ENCODE assay signal across 9 cellular contexts in genomic region chr14:77377502-77377844, GRCh38. TPM values are rescaled to one million over a fixed set of nuclear protein-coding genes. Genes with fewer than 3 reads are reported as not detected.
DNase-seq lines count a peak whose midpoint lies in the region; ATAC-seq and TF ChIP-seq lines count a peak whose summit lies in the region.
"Had no signal": no experiment of that assay in that cellular context is flagged by ENCODE, and none has a peak within 500 bp of the region (broad histone marks: within the 10 kb centered on the region; RNA-seq: fewer than 3 reads in every experiment).

No MANE protein-coding gene starts in this region.

- H3K27me3 Mint-ChIP-seq in CD4-positive, alpha-beta memory T cell, result no peaks in the 10 kb centered on the region
- H3K27me3 Mint-ChIP-seq in activated T-helper 1 cell treated with anti-CD3 and anti-CD28 coated beads, Interleukin-12 subunit alpha, Interleukin-12 subunit beta, Interleukin-2, Interleukin-4 antibody, amounts not matched to agents 30 ng/mL and 10 ng/mL and 1 ng/mL, durations not matched to agents 14 hours and 24 hours and 36 hours (ENCODE audit: insufficient read depth), result peaks cover 10% of the 10 kb centered on the region

- peak overlapping the region; percentile 97 for H2AFZ ChIP-seq in neuronal stem cell (ENCODE audit: low read length)

- no peaks in the 10 kb centered on the region for H3K36me3 ChIP-seq in CD4-positive, alpha-beta memory T cell (ENCODE audit: insufficient read depth, low read length)
- H3K36me3 ChIP-seq in neuronal stem cell (replicated peaks in 1 of 2; ENCODE audit: control insufficient read depth in 2 of 2, insufficient read depth in 2 of 2, low read length in 2 of 2), result peaks cover 0 to 3% of the 10 kb centered on the region in 2 donors

- no peak overlapping the region for H3K18ac ChIP-seq in neuronal stem cell (ENCODE audit: low read length)

- no peak overlapping the region for H2BK5ac ChIP-seq in neuronal stem cell (ENCODE audit: low read length)

- peak overlapping the region; percentile 74 for H3K27ac ChIP-seq in CD4-positive, alpha-beta memory T cell (ENCODE audit: low read depth, low read length)
- H3K27ac ChIP-seq in epithelial cell of prostate (peak overlapping the region; percentile 69), neuronal stem cell (replicated peaks; ENCODE audit: low read length) (no peak overlapping the region)

- no peak for TF ChIP-seq CTCF in LNCaP clone FGC (IDR thresholded peaks at IDR 0.05; ENCODE audit: control insufficient read depth, extremely low read depth, insufficient read depth)

- H3K23ac ChIP-seq in neuronal stem cell (ENCODE audit: low read depth, low read length, poor library complexity), result no peak overlapping the region

- peaks cover 3% of the 10 kb centered on the region for H3K79me1 ChIP-seq in neuronal stem cell (ENCODE audit: low read depth, low read length)

- no peak overlapping the region for H3K9ac ChIP-seq in neuronal stem cell (ENCODE audit: low read depth, low read length, poor library complexity)

- H4K8ac ChIP-seq in neuronal stem cell (ENCODE audit: low read depth, low read length), result no peak overlapping the region

- no peak overlapping the region for H2BK12ac ChIP-seq in neuronal stem cell (ENCODE audit: low read length)

- no peak overlapping the region for H2AK5ac ChIP-seq in neuronal stem cell (ENCODE audit: low read depth, low read length)

- H2BK15ac ChIP-seq in neuronal stem cell (ENCODE audit: low read length), result no peak overlapping the region

- H3K4me1 Mint-ChIP-seq in CD4-positive, alpha-beta memory T cell, result peaks cover 29 to 39% (median 33%) of the 10 kb centered on the region in 4 donors
- H3K4me1 Mint-ChIP-seq in activated T-helper 1 cell treated with anti-CD3 and anti-CD28 coated beads, Interleukin-12 subunit alpha, Interleukin-12 subunit beta, Interleukin-2, Interleukin-4 antibody, amounts not matched to agents 30 ng/mL and 10 ng/mL and 1 ng/mL, durations not matched to agents 14 hours and 24 hours and 36 hours (ENCODE audit: low read depth), result peaks cover 35% of the 10 kb centered on the region

- CTCF ChIA-PET in CD4-positive, alpha-beta memory T cell (lab: Charles Lee; ENCODE audit: partially characterized antibody), result interaction anchor here (0.9 to 2.5 kb wide), 6 partner anchors 52 to 329 kb away, joined by 3 to 11 read pairs (median 7); partner anchors contain the start of genes AHSA1, GSTZ1, POMT2 and VIPAS39

- H3K36me3 Mint-ChIP-seq in CD4-positive, alpha-beta memory T cell, result peaks cover 0 to 3% of the 10 kb centered on the region in 2 donors
- H3K36me3 Mint-ChIP-seq in activated T-helper 1 cell treated with anti-CD3 and anti-CD28 coated beads, Interleukin-12 subunit alpha, Interleukin-12 subunit beta, Interleukin-2, Interleukin-4 antibody, amounts not matched to agents 30 ng/mL and 10 ng/mL and 1 ng/mL, durations not matched to agents 14 hours and 24 hours and 36 hours (ENCODE audit: low read depth), result peaks cover 12% of the 10 kb centered on the region

- DNase-seq in CD4-positive, alpha-beta memory T cell, result no peak
- DNase-seq in LNCaP clone FGC (ENCODE audit: low read depth), result no peak
- no peak for DNase-seq in epithelial cell of prostate (ENCODE audit: low read depth, low spot score)
- no peak for DNase-seq in neuronal stem cell (ENCODE audit: low spot score)
- DNase-seq in NCI-H446 (lab: John Stamatoyannopoulos, UW), result no peak
- no peak for DNase-seq in stimulated activated CD4-positive, alpha-beta T cell treated with anti-CD3 and anti-CD28 coated beads, Interleukin-2, amount 100 ng/mL, for 24 hours
- no peak for DNase-seq in activated T-helper 1 cell treated with anti-CD3 and anti-CD28 coated beads, Interleukin-12 subunit alpha, Interleukin-12 subunit beta, Interleukin-2, Interleukin-4 antibody, amounts not matched to agents 30 ng/mL and 10 ng/mL and 1 ng/mL, durations not matched to agents 14 hours and 24 hours and 36 hours (ENCODE audit: low spot score)

- POLR2A ChIA-PET in CD4-positive, alpha-beta memory T cell (lab: Charles Lee; ENCODE audit: partially characterized antibody), result interaction anchor here (0.6 to 1.9 kb wide), 14 partner anchors 17 to 449 kb away, joined by 3 to 29 read pairs (median 3); partner anchors contain the start of genes AHSA1, ALKBH1, CIPC and GSTZ1

- intact Hi-C loops in CD4-positive, alpha-beta memory T cell (cut with micrococcal nuclease), result loop anchor here (1.0 to 10.0 kb wide), 6 partner anchors 56 to 565 kb away; partner anchors contain the start of genes ALKBH1, ANGEL1, GSTZ1 and SLIRP
- intact Hi-C loops in activated T-helper 1 cell treated with anti-CD3 and anti-CD28 coated beads, Interleukin-12 subunit alpha, Interleukin-12 subunit beta, Interleukin-2, Interleukin-4 antibody, amounts not matched to agents 30 ng/mL and 10 ng/mL and 1 ng/mL, durations not matched to agents 14 hours and 24 hours and 36 hours (cut with micrococcal nuclease), result loop anchor here (1.0 to 10.0 kb wide), 11 partner anchors 56 to 1225 kb away; partner anchors contain the start of genes ALKBH1, ANGEL1, CIPC and GPATCH2L

- no peak overlapping the region for H2BK120ac ChIP-seq in neuronal stem cell (ENCODE audit: low read depth, low read length)

- H3K9me3 Mint-ChIP-seq in CD4-positive, alpha-beta memory T cell, result no peaks in the 10 kb centered on the region
- peaks cover 4% of the 10 kb centered on the region for H3K9me3 Mint-ChIP-seq in activated T-helper 1 cell treated with anti-CD3 and anti-CD28 coated beads, Interleukin-12 subunit alpha, Interleukin-12 subunit beta, Interleukin-2, Interleukin-4 antibody, amounts not matched to agents 30 ng/mL and 10 ng/mL and 1 ng/mL, durations not matched to agents 14 hours and 24 hours and 36 hours

- H3K27me3 ChIP-seq in CD4-positive, alpha-beta memory T cell (ENCODE audit: insufficient read depth, low read length), result no peaks in the 10 kb centered on the region
- no peaks in the 10 kb centered on the region for H3K27me3 ChIP-seq in neuronal stem cell (ENCODE audit: control insufficient read depth in 3 of 3, insufficient read depth in 3 of 3, low read depth in 1 of 3, low read length in 3 of 3)

- H3K4me2 ChIP-seq in neuronal stem cell (ENCODE audit: insufficient read depth, low read length, poor library complexity, severe bottlenecking), result peak overlapping the region; percentile 63

- no peak overlapping the region for H3K4me3 Mint-ChIP-seq in CD4-positive, alpha-beta memory T cell
- no peak overlapping the region for H3K4me3 Mint-ChIP-seq in activated T-helper 1 cell treated with anti-CD3 and anti-CD28 coated beads, Interleukin-12 subunit alpha, Interleukin-12 subunit beta, Interleukin-2, Interleukin-4 antibody, amounts not matched to agents 30 ng/mL and 10 ng/mL and 1 ng/mL, durations not matched to agents 14 hours and 24 hours and 36 hours
- H3K4me3 Mint-ChIP-seq: neural crest cell had no signal

- ATAC-seq in GM18858 (IDR thresholded peaks at IDR 0.05; ENCODE audit: unreplicated experiment), result no peak

- no peaks in the 10 kb centered on the region for H3K9me3 ChIP-seq in CD4-positive, alpha-beta memory T cell (ENCODE audit: control insufficient read depth in 1 of 2, low read length in 2 of 2)
- no peaks in the 10 kb centered on the region for H3K9me3 ChIP-seq in neuronal stem cell (replicated peaks in 1 of 2; ENCODE audit: control insufficient read depth in 2 of 2, insufficient read depth in 1 of 2, low read depth in 1 of 2, low read length in 2 of 2)

- peaks cover 41% of the 10 kb centered on the region for H3K4me1 ChIP-seq in CD4-positive, alpha-beta memory T cell (ENCODE audit: insufficient read depth, low read length)
- peaks cover 9 to 13% of the 10 kb centered on the region in 2 donors for H3K4me1 ChIP-seq in neuronal stem cell (ENCODE audit: control insufficient read depth in 2 of 2, insufficient read depth in 1 of 2, low read depth in 1 of 2, low read length in 2 of 2)

- peak overlapping the region; percentile 94 to 97 for H3K4me3 ChIP-seq in CD4-positive, alpha-beta memory T cell (ENCODE audit: low read length in 2 of 2)
- H3K4me3 ChIP-seq in LNCaP clone FGC (ENCODE audit: low read depth, low read length) (peak overlapping the region; percentile 87), neuronal stem cell (ENCODE audit: low read length in 2 of 2) (peak overlapping the region; percentile 90 to 97)

- H3K4ac ChIP-seq in neuronal stem cell (ENCODE audit: low read length), result no peak overlapping the region

- no peak overlapping the region for H3K14ac ChIP-seq in neuronal stem cell (ENCODE audit: low read length)

- H4K91ac ChIP-seq in neuronal stem cell (ENCODE audit: low read depth, low read length, poor library complexity), result no peak overlapping the region

- H3K27ac Mint-ChIP-seq in CD4-positive, alpha-beta memory T cell, result no peak overlapping the region
- H3K27ac Mint-ChIP-seq in activated T-helper 1 cell treated with anti-CD3 and anti-CD28 coated beads, Interleukin-12 subunit alpha, Interleukin-12 subunit beta, Interleukin-2, Interleukin-4 antibody, amounts not matched to agents 30 ng/mL and 10 ng/mL and 1 ng/mL, durations not matched to agents 14 hours and 24 hours and 36 hours, result no peak overlapping the region

- no CpG with 5 or more reads among the region's 10 CpGs for WGBS in neuronal stem cell (ENCODE audit: extremely low coverage in 2 of 2, insufficient read length in 2 of 2, insufficient replicate concordance in 1 of 2), 2 donors

RNA-seq across cellular contexts. Expression of gene SAMD15, which starts 0.3 kb away (rescaled TPM):
- under 1 TPM; 0.11 to 0.38 TPM for total RNA-seq in CD4-positive, alpha-beta memory T cell
- polyA plus RNA-seq in CD4-positive, alpha-beta memory T cell, result not detected
- polyA plus RNA-seq in neuronal stem cell (2013, experiment 1 of 2), result 0.92 TPM
- polyA plus RNA-seq in neuronal stem cell (2013, experiment 2 of 2), result 0.82 TPM
- total RNA-seq in activated T-helper 1 cell treated with anti-CD3 and anti-CD28 coated beads, Interleukin-12 subunit alpha, Interleukin-12 subunit beta, Interleukin-2, Interleukin-4 antibody, amounts not matched to agents 30 ng/mL and 10 ng/mL and 1 ng/mL, durations not matched to agents 14 hours and 24 hours and 36 hours, result 0.29 and 1.1 TPM in 2 replicates

RNA-seq across cellular contexts. Expression of gene TMED8, which starts 0.6 kb away (rescaled TPM):
- 1 to 10 TPM; 8.3 to 8.6 TPM for total RNA-seq in CD4-positive, alpha-beta memory T cell
- polyA plus RNA-seq in CD4-positive, alpha-beta memory T cell, result 1 to 10 TPM; 2.5 to 3.5 TPM
- 7.3 TPM for polyA plus RNA-seq in neuronal stem cell (2013, experiment 1 of 2)
- 7.3 TPM for polyA plus RNA-seq in neuronal stem cell (2013, experiment 2 of 2)
- total RNA-seq in activated T-helper 1 cell treated with anti-CD3 and anti-CD28 coated beads, Interleukin-12 subunit alpha, Interleukin-12 subunit beta, Interleukin-2, Interleukin-4 antibody, amounts not matched to agents 30 ng/mL and 10 ng/mL and 1 ng/mL, durations not matched to agents 14 hours and 24 hours and 36 hours, result 28.1 and 28.4 TPM in 2 replicates

RNA-seq across cellular contexts. Expression of gene NOXRED1, which starts 45.9 kb away (rescaled TPM):
- total RNA-seq in CD4-positive, alpha-beta memory T cell, result 1 to 10 TPM; 1.1 TPM
- polyA plus RNA-seq in CD4-positive, alpha-beta memory T cell, result not detected
- 0.13 TPM for polyA plus RNA-seq in neuronal stem cell (2013, experiment 1 of 2)
- 0.17 TPM for polyA plus RNA-seq in neuronal stem cell (2013, experiment 2 of 2)
- total RNA-seq in activated T-helper 1 cell treated with anti-CD3 and anti-CD28 coated beads, Interleukin-12 subunit alpha, Interleukin-12 subunit beta, Interleukin-2, Interleukin-4 antibody, amounts not matched to agents 30 ng/mL and 10 ng/mL and 1 ng/mL, durations not matched to agents 14 hours and 24 hours and 36 hours, result 0.18 and 0.91 TPM in 2 replicates

RNA-seq across cellular contexts. Expression of gene GSTZ1, which starts 56.6 kb away (rescaled TPM):
- total RNA-seq in CD4-positive, alpha-beta memory T cell, result 10 to 100 TPM; 10.5 to 11.8 TPM
- 1 to 10 TPM; 5.2 to 6.4 TPM for polyA plus RNA-seq in CD4-positive, alpha-beta memory T cell
- polyA plus RNA-seq in neuronal stem cell (2013, experiment 1 of 2), result 26.8 TPM
- 25.2 TPM for polyA plus RNA-seq in neuronal stem cell (2013, experiment 2 of 2)
- total RNA-seq in activated T-helper 1 cell treated with anti-CD3 and anti-CD28 coated beads, Interleukin-12 subunit alpha, Interleukin-12 subunit beta, Interleukin-2, Interleukin-4 antibody, amounts not matched to agents 30 ng/mL and 10 ng/mL and 1 ng/mL, durations not matched to agents 14 hours and 24 hours and 36 hours, result 5.3 and 7.0 TPM in 2 replicates

RNA-seq across cellular contexts. Expression of gene POMT2, which starts 56.8 kb away (rescaled TPM):
- total RNA-seq in CD4-positive, alpha-beta memory T cell, result 10 to 100 TPM; 13.2 to 15.2 TPM
- 1 to 10 TPM in 1 of 2 donors, under 1 TPM in 1; 0.86 to 1.1 TPM for polyA plus RNA-seq in CD4-positive, alpha-beta memory T cell
- polyA plus RNA-seq in neuronal stem cell (2013, experiment 1 of 2), result 13.9 TPM
- polyA plus RNA-seq in neuronal stem cell (2013, experiment 2 of 2), result 13.4 TPM
- total RNA-seq in activated T-helper 1 cell treated with anti-CD3 and anti-CD28 coated beads, Interleukin-12 subunit alpha, Interleukin-12 subunit beta, Interleukin-2, Interleukin-4 antibody, amounts not matched to agents 30 ng/mL and 10 ng/mL and 1 ng/mL, durations not matched to agents 14 hours and 24 hours and 36 hours, result 20.5 and 22.1 TPM in 2 replicates
